8 cellular contexts compared by ENCODE assay signal in the genomic region with DNA sequence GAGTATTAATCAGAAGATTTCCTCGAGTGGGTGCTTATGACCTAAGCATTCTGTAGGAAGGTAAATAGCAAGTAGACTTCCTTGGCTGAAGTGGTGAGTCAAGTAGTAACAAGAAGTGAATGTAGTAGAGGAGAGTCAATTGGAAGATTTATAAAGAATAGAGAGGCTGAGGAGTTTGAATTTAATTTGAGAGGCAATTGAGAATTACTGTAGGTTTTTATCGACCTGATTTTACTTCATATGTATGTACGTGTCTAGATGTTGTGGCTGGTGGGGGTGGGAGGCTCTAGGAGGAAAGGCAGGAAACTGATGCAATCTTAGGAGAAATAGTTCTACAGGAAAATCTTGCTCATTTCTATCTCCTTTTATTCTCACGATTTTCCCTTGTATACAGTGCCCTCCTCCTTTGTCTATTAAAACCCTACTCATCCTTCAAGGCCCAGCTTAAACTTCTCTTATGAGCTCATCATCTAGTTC. TPM values are rescaled to one million over a fixed set of nuclear protein-coding genes. Genes with fewer than 3 reads are reported as not detected.
DNase-seq lines count a peak whose midpoint lies in the region; ATAC-seq, FAIRE-seq and TF ChIP-seq lines count a peak whose summit lies in the region.

No MANE protein-coding gene starts in this region.

- intact Hi-C loops in activated CD4-positive, alpha-beta T cell treated with anti-CD3 and anti-CD28 coated beads for 36 hours (cut with DNase I, micrococcal nuclease), result loop anchor here (1.0 to 2.0 kb wide), 3 partner anchors 9 to 77 kb away; partner anchors contain the start of gene CXCR3 (in 2 of the 2)
- intact Hi-C loops in mucosa of descending colon (cut with DNase I, micrococcal nuclease) (no loop called here), uterus (cut with DNase I; ENCODE audit: low total_unique reads) (no loop called here)

- H3K36me3 Mint-ChIP-seq in activated CD4-positive, alpha-beta T cell treated with anti-CD3 and anti-CD28 coated beads for 36 hours (ENCODE audit: low read depth), result peaks cover 72% of the 10 kb centered on the region
- H3K36me3 Mint-ChIP-seq in activated T-helper 17 cell treated with anti-CD3 and anti-CD28 coated beads, Interleukin-2, amount 50 U/mL, for 72 hours (ENCODE audit: low read depth), result peaks cover 100% of the 10 kb centered on the region

- peaks cover 53% of the 10 kb centered on the region for H3K4me1 Mint-ChIP-seq in activated CD4-positive, alpha-beta T cell treated with anti-CD3 and anti-CD28 coated beads for 36 hours
- peaks cover 26% of the 10 kb centered on the region for H3K4me1 Mint-ChIP-seq in activated T-helper 17 cell treated with anti-CD3 and anti-CD28 coated beads, Interleukin-2, amount 50 U/mL, for 72 hours

- peak; percentile 60 for ATAC-seq in activated CD4-positive, alpha-beta T cell treated with anti-CD3 and anti-CD28 coated beads for 36 hours
- ATAC-seq in HG03159 (IDR thresholded peaks at IDR 0.05; ENCODE audit: unreplicated experiment) (peak; percentile 25), mucosa of descending colon (peak; percentile 35)
- ATAC-seq in activated T-helper 17 cell treated with anti-CD3 and anti-CD28 coated beads, Interleukin-2, amount 50 U/mL, for 72 hours (replicated peaks), result peak; percentile 71

- peak; percentile 49 for DNase-seq in activated CD4-positive, alpha-beta T cell treated with anti-CD3 and anti-CD28 coated beads for 36 hours
- no peak for DNase-seq in activated CD4-positive, alpha-beta T cell treated with anti-CD3 and anti-CD28 coated beads for 1 hour
- no peak for DNase-seq in mucosa of descending colon
- no peak for DNase-seq in urothelium cell line (ENCODE audit: low spot score)
- no peak for DNase-seq in uterus
- DNase-seq in NCI-H1105 treated with DMSO at 0.1 percent for 48 hours (lab: John Stamatoyannopoulos, UW), result no peak

- POLR2A ChIA-PET in activated CD4-positive, alpha-beta T cell treated with anti-CD3 and anti-CD28 coated beads for 36 hours (lab: Charles Lee), result interaction anchor here (0.6 to 6.1 kb wide), 2 partner anchors 8 to 77 kb away, joined by 3 to 56 read pairs; partner anchors contain the start of gene OGT

- no peak for FAIRE-seq in urothelium cell line (lab: Jason Lieb, UNC)

- peak overlapping the region; percentile 98 for H3K27ac Mint-ChIP-seq in activated CD4-positive, alpha-beta T cell treated with anti-CD3 and anti-CD28 coated beads for 36 hours
- H3K27ac Mint-ChIP-seq in activated T-helper 17 cell treated with anti-CD3 and anti-CD28 coated beads, Interleukin-2, amount 50 U/mL, for 72 hours, result peak overlapping the region; percentile 77

- H3K4me1 ChIP-seq in mucosa of descending colon (ENCODE audit: low read depth), result peaks cover 5% of the 10 kb centered on the region
- H3K4me1 ChIP-seq in uterus, result peaks cover 0 to 4% of the 10 kb centered on the region in 2 donors

- H3K9me3 Mint-ChIP-seq in activated CD4-positive, alpha-beta T cell treated with anti-CD3 and anti-CD28 coated beads for 36 hours (ENCODE audit: low read depth), result no peaks in the 10 kb centered on the region
- H3K9me3 Mint-ChIP-seq in activated T-helper 17 cell treated with anti-CD3 and anti-CD28 coated beads, Interleukin-2, amount 50 U/mL, for 72 hours, result no peaks in the 10 kb centered on the region

- H3K4me3 ChIP-seq in mucosa of descending colon (no peak overlapping the region), uterus (no peak overlapping the region)

- CTCF ChIA-PET in activated CD4-positive, alpha-beta T cell treated with anti-CD3 and anti-CD28 coated beads for 36 hours (lab: Charles Lee), result interaction anchor here (0.8 to 1.4 kb wide), 2 partner anchors 10 to 111 kb away, joined by 3 to 5 read pairs; no protein-coding TSS in a partner anchor

- no peaks in the 10 kb centered on the region for H3K27me3 Mint-ChIP-seq in activated CD4-positive, alpha-beta T cell treated with anti-CD3 and anti-CD28 coated beads for 36 hours
- no peaks in the 10 kb centered on the region for H3K27me3 Mint-ChIP-seq in activated T-helper 17 cell treated with anti-CD3 and anti-CD28 coated beads, Interleukin-2, amount 50 U/mL, for 72 hours

- H3K4me3 Mint-ChIP-seq in activated CD4-positive, alpha-beta T cell treated with anti-CD3 and anti-CD28 coated beads for 36 hours, result peak overlapping the region; percentile 96
- peak overlapping the region; percentile 99 for H3K4me3 Mint-ChIP-seq in activated T-helper 17 cell treated with anti-CD3 and anti-CD28 coated beads, Interleukin-2, amount 50 U/mL, for 72 hours

- no peaks in the 10 kb centered on the region for H3K27me3 ChIP-seq in uterus

- H3K9me3 ChIP-seq in mucosa of descending colon, result no peaks in the 10 kb centered on the region
- no peaks in the 10 kb centered on the region for H3K9me3 ChIP-seq in uterus

- TF ChIP-seq POLR2A in uterus (IDR thresholded peaks at IDR 0.05), result no peak

- no peak overlapping the region for H3K27ac ChIP-seq in uterus

- TF ChIP-seq CTCF in mucosa of descending colon (IDR thresholded peaks at IDR 0.05) (no peak), uterus (IDR thresholded peaks at IDR 0.05) (no peak)

- H3K36me3 ChIP-seq in mucosa of descending colon (ENCODE audit: low read depth) (no peaks in the 10 kb centered on the region), uterus (no peaks in the 10 kb centered on the region)

RNA-seq across cellular contexts. Expression of gene OGT, which starts 8.7 kb away (rescaled TPM):
- 100 to 1,000 TPM; 331 to 339 TPM for total RNA-seq in activated CD4-positive, alpha-beta T cell treated with anti-CD3 and anti-CD28 coated beads for 36 hours
- 100 to 1,000 TPM; 231 to 528 TPM for total RNA-seq in activated T-helper 17 cell treated with anti-CD3 and anti-CD28 coated beads, Interleukin-2, amount 50 U/mL, for 72 hours
- total RNA-seq in mucosa of descending colon, result 100 to 1,000 TPM in 2 of 3 donors, 10 to 100 TPM in 1; 89.4 to 133 (median 120) TPM
- total RNA-seq in uterus, result 100 to 1,000 TPM; 117 to 243 (median 144) TPM

RNA-seq across cellular contexts. Expression of gene GCNA, which starts 36.7 kb away (rescaled TPM):
- total RNA-seq in activated CD4-positive, alpha-beta T cell treated with anti-CD3 and anti-CD28 coated beads for 36 hours, result 1 to 10 TPM; 3.1 to 3.5 TPM
- total RNA-seq in activated T-helper 17 cell treated with anti-CD3 and anti-CD28 coated beads, Interleukin-2, amount 50 U/mL, for 72 hours, result 10 to 100 TPM in 1 of 2 donors, 1 to 10 TPM in 1; 4.9 to 10.7 TPM
- total RNA-seq in mucosa of descending colon (1 to 10 TPM; 1.2 to 2.0 (median 1.5) TPM), uterus (1 to 10 TPM; 1.2 to 7.9 (median 2.5) TPM)

Comparison
In these comparisons a context has a peak if more than half of its experiments do, and no peak if none do; other contexts are left out.
1. intact Hi-C loops: an anchor here in activated CD4-positive, alpha-beta T cell treated with anti-CD3 and anti-CD28 coated beads for 36 hours (1.0 to 2.0 kb wide); none called in mucosa of descending colon and uterus.